ENCODE assay signal across 14 cellular contexts in genomic region chr10:124737708-124738107, GRCh38. TPM values are rescaled to one million over a fixed set of nuclear protein-coding genes. Genes with fewer than 3 reads are reported as not detected.
DNase-seq lines count a peak whose midpoint lies in the region; ATAC-seq and TF ChIP-seq lines count a peak whose summit lies in the region.
"Had no signal": no experiment of that assay in that cellular context is flagged by ENCODE, and none has a peak within 500 bp of the region (broad histone marks: within the 10 kb centered on the region; RNA-seq: fewer than 3 reads in every experiment).

No MANE protein-coding gene starts in this region.

- no peak overlapping the region for H2AFZ ChIP-seq in OCI-LY7 (ENCODE audit: low read length)

- intact Hi-C loops in OCI-LY7 (cut with micrococcal nuclease; ENCODE audit: unreplicated experiment) = loop anchor here (2.0 kb wide), 1 partner anchor 319 kb away; the partner anchor contains the start of gene OAT
- intact Hi-C loops in psoas muscle (cut with DNase I) = loop anchor here (5.0 to 10.0 kb wide), 3 partner anchors 35 to 90 kb away; no protein-coding TSS in a partner anchor

- no peak overlapping the region for H3K27ac ChIP-seq in OCI-LY7 (ENCODE audit: low read depth, low read length, poor library complexity, severe bottlenecking)
- H3K27ac ChIP-seq in epithelial cell of prostate = peak overlapping the region; percentile 42
- H3K27ac ChIP-seq in psoas muscle = peak overlapping the region; percentile 95
- H3K27ac ChIP-seq: HL-60 had no signal

- DNase-seq in Ammon's horn (ENCODE audit: low spot score) (peak; percentile 4), OCI-LY7 (ENCODE audit: low spot score) (no peak), epithelial cell of prostate (ENCODE audit: low read depth, low spot score) (no peak), psoas muscle (no peak), endothelial cell (ENCODE audit: low spot score) (no peak), NCI-H1930 (lab: John Stamatoyannopoulos, UW) (no peak)
- no peak for DNase-seq in stimulated activated CD4-positive, alpha-beta T cell treated with anti-CD3 and anti-CD28 coated beads, Interleukin-4, amount 100 ng/mL, for 1 hour
- no peak for DNase-seq in activated naive CD4-positive, alpha-beta T cell treated with anti-CD3 and anti-CD28 coated beads, Interleukin-2, amount 50 U/mL, for 16 hours
- DNase-seq: activated CD4-positive, alpha-beta T cell treated with anti-CD3 and anti-CD28 coated beads, Interleukin-2, amount 10 ng/mL, durations not matched to agents 7 days and 5 days; kidney glomerular epithelial cell; NCI-H510A treated with DMSO at 0.1 percent for 48 hours; trophoblast cell had no signal

- peaks cover 82% of the 10 kb centered on the region for H3K4me1 ChIP-seq in OCI-LY7 (ENCODE audit: insufficient read depth, low read length, poor library complexity, severe bottlenecking)
- peaks cover 100% of the 10 kb centered on the region for H3K4me1 ChIP-seq in psoas muscle

- H3K79me2 ChIP-seq in OCI-LY7 (ENCODE audit: insufficient read depth, low read depth, low read length) = peaks cover 99% of the 10 kb centered on the region

- CTCF ChIA-PET in OCI-LY7 (lab: Charles Lee; ENCODE audit: unreplicated experiment) = no interaction called here

- no peak for TF ChIP-seq CTCF in OCI-LY7 (conservative IDR thresholded peaks at IDR 0.05; ENCODE audit: low read length)
- TF ChIP-seq CTCF in psoas muscle (IDR thresholded peaks at IDR 0.05) = no peak
- TF ChIP-seq CTCF in endothelial cell (IDR thresholded peaks at IDR 0.05; ENCODE audit: unreplicated experiment) = no peak

- H3K27ac Mint-ChIP-seq in endothelial cell (ENCODE audit: unreplicated experiment) = no peak overlapping the region

- no peak for ATAC-seq in psoas muscle
- ATAC-seq: pancreas had no signal

- whole genome bisulfite sequencing in psoas muscle, 3 donors = 22 to 55% (median 27%) methylated on average over 2 of the region's 2 CpGs

- H3K4me2 ChIP-seq in OCI-LY7 (ENCODE audit: low read length) = peak overlapping the region; percentile 90

- POLR2A ChIA-PET in OCI-LY7 (lab: Charles Lee) = interaction anchor here (0.9 kb wide), 1 partner anchor 37 kb away, joined by 3 read pairs; no protein-coding TSS in a partner anchor

- H3K4me3 ChIP-seq in OCI-LY7 (ENCODE audit: low read depth, low read length, poor library complexity, severe bottlenecking) (peak overlapping the region; percentile 95), psoas muscle (no peak overlapping the region)
- H3K4me3 ChIP-seq: pancreas had no signal

- H3K4me3 Mint-ChIP-seq in endothelial cell (ENCODE audit: unreplicated experiment) = no peak overlapping the region
- H3K4me3 Mint-ChIP-seq: activated CD4-positive, alpha-beta T cell treated with anti-CD3 and anti-CD28 coated beads, Interleukin-2, amount 10 ng/mL, durations not matched to agents 7 days and 5 days had no signal

- no peaks in the 10 kb centered on the region for H3K9me3 Mint-ChIP-seq in endothelial cell (ENCODE audit: unreplicated experiment)
- H3K9me3 Mint-ChIP-seq: activated CD4-positive, alpha-beta T cell treated with anti-CD3 and anti-CD28 coated beads, Interleukin-2, amount 10 ng/mL, durations not matched to agents 7 days and 5 days had no signal

- BruUV-seq in OCI-LY7 (replicated peaks; lab: Mats Ljungman, UMichigan) = no TSS peak

- H3K9me3 ChIP-seq in OCI-LY7 (ENCODE audit: low read length) (no peaks in the 10 kb centered on the region), psoas muscle (no peaks in the 10 kb centered on the region)
- H3K9me3 ChIP-seq: pancreas had no signal

- H4K20me1 ChIP-seq in OCI-LY7 (ENCODE audit: insufficient read depth, low read length) = peaks cover 8% of the 10 kb centered on the region; the same call in 1 of the 2 replicates

- peaks cover 48% of the 10 kb centered on the region for H3K36me3 ChIP-seq in OCI-LY7 (ENCODE audit: insufficient read depth, low read length)
- no peaks in the 10 kb centered on the region for H3K36me3 ChIP-seq in psoas muscle (ENCODE audit: insufficient read depth in 1 of 2, low read depth in 1 of 2)
- H3K36me3 ChIP-seq: pancreas had no signal

- peaks cover 9% of the 10 kb centered on the region for H3K27me3 Mint-ChIP-seq in endothelial cell (ENCODE audit: unreplicated experiment)

- no peaks in the 10 kb centered on the region for H3K9me2 ChIP-seq in OCI-LY7 (ENCODE audit: insufficient read depth, low read length)

- H3K36me3 Mint-ChIP-seq in endothelial cell (ENCODE audit: low read depth, unreplicated experiment) = peaks cover 8% of the 10 kb centered on the region

- H3K4me1 Mint-ChIP-seq in endothelial cell (ENCODE audit: unreplicated experiment) = peaks cover 46% of the 10 kb centered on the region

- no peaks in the 10 kb centered on the region for H3K27me3 ChIP-seq in psoas muscle (ENCODE audit: insufficient read depth in 3 of 3, low read length in 2 of 3)
- H3K27me3 ChIP-seq: pancreas had no signal

RNA-seq across cellular contexts. Expression of gene FAM53B, which starts 6.5 kb away (rescaled TPM):
- 37.6 and 56.6 TPM in 2 replicates for total RNA-seq in OCI-LY7 (2014; rRNA removed; shearing (Covaris generic))
- total RNA-seq in OCI-LY7 (2022) (50.5 and 58.5 TPM in 2 replicates), psoas muscle (100 to 1,000 TPM in 1 of 4 donors, 10 to 100 TPM in 3; 31.0 to 142 (median 43.1) TPM), endothelial cell (ENCODE audit: unreplicated experiment) (21.0 TPM)
- 100 to 1,000 TPM in 1 of 3 donors, 10 to 100 TPM in 2; 34.9 to 178 (median 55.8) TPM for polyA plus RNA-seq in psoas muscle

RNA-seq across cellular contexts. Expression of gene EEF1AKMT2, which starts 54.0 kb away (rescaled TPM):
- total RNA-seq in OCI-LY7 (2014; rRNA removed; shearing (Covaris generic)) = 27.5 and 37.7 TPM in 2 replicates
- 32.4 and 35.0 TPM in 2 replicates for total RNA-seq in OCI-LY7 (2022)
- total RNA-seq in psoas muscle = 10 to 100 TPM in 1 of 4 donors, 1 to 10 TPM in 3; 7.6 to 11.9 (median 9.5) TPM
- polyA plus RNA-seq in psoas muscle = 10 to 100 TPM in 1 of 3 donors, 1 to 10 TPM in 2; 3.3 to 10.6 (median 3.5) TPM
- 12.5 TPM for total RNA-seq in endothelial cell (ENCODE audit: unreplicated experiment)
